Comparison of ENCODE assay signal across 21 cellular contexts in the genomic region with DNA sequence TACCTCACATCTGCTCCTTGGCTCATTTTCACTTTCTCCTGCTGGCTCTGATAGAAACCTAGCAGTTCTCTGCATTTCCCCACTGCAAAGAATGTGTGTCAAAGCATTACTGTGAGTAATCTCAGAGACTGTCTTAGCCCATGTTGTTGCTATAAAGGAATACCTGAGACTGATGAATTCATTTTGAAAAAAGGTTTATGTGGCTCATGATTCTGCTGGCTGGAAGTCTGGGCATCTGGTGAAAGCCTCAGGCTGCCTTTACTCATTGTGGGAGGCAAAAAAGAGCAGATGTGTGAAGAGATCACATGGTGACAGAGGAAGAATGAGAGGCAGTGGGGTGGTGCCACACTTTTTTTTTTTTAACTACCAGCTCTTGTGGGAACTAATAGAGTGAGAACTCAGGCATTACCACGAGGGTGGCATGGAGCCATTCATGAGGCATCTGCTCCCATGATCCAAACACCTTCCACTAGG.
DNase-seq lines count a peak whose midpoint lies in the region; ATAC-seq lines count a peak whose summit lies in the region.
"Had no signal": no experiment of that assay in that cellular context is flagged by ENCODE, and none has a peak within 500 bp of the region (broad histone marks: within the 10 kb centered on the region; RNA-seq: fewer than 3 reads in every experiment).

No MANE protein-coding gene starts in this region.

- H3K27me3 Mint-ChIP-seq in stimulated activated memory B cell treated with anti-CD40 and anti-IgM and Interleukin-4, amounts not matched to agents 10 μg/mL and 1 μg/mL and 100 μg/mL, for 72 hours, result no peaks in the 10 kb centered on the region
- H3K27me3 Mint-ChIP-seq: activated B cell treated with CpG ODN at 0.5 μM for 24 hours; activated naive CD8-positive, alpha-beta T cell treated with anti-CD3 and anti-CD28 coated beads, Interleukin-2, amount 50 U/mL, for 24 hours; central memory CD8-positive, alpha-beta T cell; T-helper 17 cell had no signal

- no peak overlapping the region for H3K27ac ChIP-seq in mesenchymal stem cell (ENCODE audit: low read length, poor library complexity, severe bottlenecking)
- H3K27ac ChIP-seq: esophagus muscularis mucosa, parathyroid adenoma, testis had no signal

- H3K9me3 Mint-ChIP-seq in stimulated activated memory B cell treated with anti-CD40 and anti-IgM and Interleukin-4, amounts not matched to agents 10 μg/mL and 1 μg/mL and 100 μg/mL, for 72 hours, result peaks cover 6% of the 10 kb centered on the region
- H3K9me3 Mint-ChIP-seq: activated naive CD8-positive, alpha-beta T cell treated with anti-CD3 and anti-CD28 coated beads, Interleukin-2, amount 50 U/mL, for 24 hours had no signal

- H4K8ac ChIP-seq in mesenchymal stem cell (ENCODE audit: low read length), result no peak overlapping the region

- H3K23ac ChIP-seq in mesenchymal stem cell (ENCODE audit: low read length in 2 of 2), result no peak overlapping the region

- H3K4ac ChIP-seq in mesenchymal stem cell (ENCODE audit: low read depth in 1 of 2, low read length in 2 of 2), result no peak overlapping the region

- no peak overlapping the region for H2AK5ac ChIP-seq in mesenchymal stem cell (ENCODE audit: low read length, severe bottlenecking)

- H3K14ac ChIP-seq in mesenchymal stem cell (ENCODE audit: low read length in 2 of 2), result no peak overlapping the region

- no peak overlapping the region for H3K18ac ChIP-seq in mesenchymal stem cell (ENCODE audit: low read depth in 1 of 2, low read length in 2 of 2)

- no peak overlapping the region for H2BK5ac ChIP-seq in mesenchymal stem cell (ENCODE audit: low read depth, low read length, poor library complexity, severe bottlenecking)

- no peak overlapping the region for H3K4me3 ChIP-seq in mesenchymal stem cell (ENCODE audit: insufficient read depth in 1 of 2, low read depth in 1 of 2, low read length in 2 of 2)
- H3K4me3 ChIP-seq: esophagus muscularis mucosa, lung, testis had no signal

- H3K36me3 ChIP-seq in mesenchymal stem cell (ENCODE audit: control insufficient read depth in 1 of 2, insufficient read depth in 2 of 2, low read depth in 1 of 2, low read length in 2 of 2), result no peaks in the 10 kb centered on the region
- H3K36me3 ChIP-seq: BE2C, esophagus muscularis mucosa had no signal

- no peaks in the 10 kb centered on the region for H3K4me1 ChIP-seq in mesenchymal stem cell (ENCODE audit: control insufficient read depth, insufficient read depth, low read depth, low read length)
- H3K4me1 ChIP-seq: BE2C, esophagus muscularis mucosa, parathyroid adenoma, testis had no signal

- H3K36me3 Mint-ChIP-seq in stimulated activated memory B cell treated with anti-CD40 and anti-IgM and Interleukin-4, amounts not matched to agents 10 μg/mL and 1 μg/mL and 100 μg/mL, for 72 hours, result no peaks in the 10 kb centered on the region

- H3K27me3 ChIP-seq in mesenchymal stem cell (ENCODE audit: control insufficient read depth in 1 of 2, insufficient read depth in 1 of 2, low read length in 2 of 2), result no peaks in the 10 kb centered on the region
- H3K27me3 ChIP-seq: BE2C, esophagus muscularis mucosa, testis had no signal

- H2BK15ac ChIP-seq in mesenchymal stem cell (ENCODE audit: low read depth, poor library complexity, severe bottlenecking), result no peak overlapping the region

- H2BK120ac ChIP-seq in mesenchymal stem cell (ENCODE audit: low read depth, low read length), result no peak overlapping the region

- no peaks in the 10 kb centered on the region for H3K4me1 Mint-ChIP-seq in stimulated activated memory B cell treated with anti-CD40 and anti-IgM and Interleukin-4, amounts not matched to agents 10 μg/mL and 1 μg/mL and 100 μg/mL, for 72 hours
- H3K4me1 Mint-ChIP-seq: activated B cell treated with CpG ODN at 0.5 μM for 24 hours; activated naive CD8-positive, alpha-beta T cell treated with anti-CD3 and anti-CD28 coated beads, Interleukin-2, amount 50 U/mL, for 24 hours; central memory CD8-positive, alpha-beta T cell; T-helper 17 cell had no signal

- H3K4me3 Mint-ChIP-seq in stimulated activated memory B cell treated with anti-CD40 and anti-IgM and Interleukin-4, amounts not matched to agents 10 μg/mL and 1 μg/mL and 100 μg/mL, for 72 hours, result no peak overlapping the region
- H3K4me3 Mint-ChIP-seq: activated B cell treated with CpG ODN at 0.5 μM for 24 hours; activated naive CD8-positive, alpha-beta T cell treated with anti-CD3 and anti-CD28 coated beads, Interleukin-2, amount 50 U/mL, for 24 hours; central memory CD8-positive, alpha-beta T cell; T-helper 17 cell had no signal

- WGBS in mesenchymal stem cell, result 48% methylated on average over 1 of the region's 1 CpG

- no peak overlapping the region for H3K9ac ChIP-seq in mesenchymal stem cell (ENCODE audit: low read length)
- H3K9ac ChIP-seq: parathyroid adenoma had no signal

- DNase-seq in NCI-H446 treated with DMSO at 0.1 percent for 48 hours (lab: John Stamatoyannopoulos, UW) (peak; percentile 78), pons (ENCODE audit: low spot score) (peak; percentile 27), kidney glomerular epithelial cell (lab: John Stamatoyannopoulos, UW) (no peak), mesenchymal stem cell (no peak)
- DNase-seq: activated B cell treated with CpG ODN at 0.5 μM for 24 hours; activated CD8-positive, alpha-beta memory T cell treated with anti-CD3 and anti-CD28 coated beads for 24 hours; activated naive CD8-positive, alpha-beta T cell treated with anti-CD3 and anti-CD28 coated beads, Interleukin-2, amount 50 U/mL, for 24 hours; BE2C; glutamatergic neuron; NCI-H146; SIG-M5; stimulated activated CD4-positive, alpha-beta T cell treated with anti-CD3 and anti-CD28 coated beads, Interleukin-4, amount 100 ng/mL, for 24 hours; T-helper 17 cell; testis had no signal

- no peaks in the 10 kb centered on the region for H3K79me1 ChIP-seq in mesenchymal stem cell (replicated peaks; ENCODE audit: low read length, poor library complexity, severe bottlenecking)

- ATAC-seq in GM19463 (IDR thresholded peaks at IDR 0.05; ENCODE audit: unreplicated experiment), result peak; percentile 84
- peak; percentile 75 for ATAC-seq in HG02642 (IDR thresholded peaks at IDR 0.05; ENCODE audit: poor library complexity, unreplicated experiment)
- no peak for ATAC-seq in stimulated activated memory B cell treated with anti-CD40 and anti-IgM and Interleukin-4, amounts not matched to agents 10 μg/mL and 1 μg/mL and 100 μg/mL, for 72 hours
- ATAC-seq: activated naive CD8-positive, alpha-beta T cell treated with anti-CD3 and anti-CD28 coated beads, Interleukin-2, amount 50 U/mL, for 24 hours; T-helper 17 cell had no signal

- H2BK12ac ChIP-seq in mesenchymal stem cell (ENCODE audit: low read length in 2 of 2), result no peak overlapping the region

- H3K9me3 ChIP-seq in mesenchymal stem cell (ENCODE audit: control insufficient read depth, low read length), result no peaks in the 10 kb centered on the region
- H3K9me3 ChIP-seq: BE2C, testis had no signal

- H4K91ac ChIP-seq in mesenchymal stem cell (ENCODE audit: low read length), result no peak overlapping the region

- no peak overlapping the region for H3K4me2 ChIP-seq in mesenchymal stem cell (ENCODE audit: low read length, poor library complexity, severe bottlenecking)

- H3K27ac Mint-ChIP-seq in stimulated activated memory B cell treated with anti-CD40 and anti-IgM and Interleukin-4, amounts not matched to agents 10 μg/mL and 1 μg/mL and 100 μg/mL, for 72 hours, result no peak overlapping the region
- H3K27ac Mint-ChIP-seq: activated B cell treated with CpG ODN at 0.5 μM for 24 hours; activated naive CD8-positive, alpha-beta T cell treated with anti-CD3 and anti-CD28 coated beads, Interleukin-2, amount 50 U/mL, for 24 hours; T-helper 17 cell had no signal

- H2AFZ ChIP-seq in mesenchymal stem cell (ENCODE audit: low read depth, low read length), result no peak overlapping the region
- H2AFZ ChIP-seq: parathyroid adenoma had no signal

Comparison
In these comparisons a context has a peak if more than half of its experiments do, and no peak if none do; other contexts are left out.
1. DNase-seq: peak in NCI-H446 treated with DMSO at 0.1 percent for 48 hours (single experiment) and pons (single experiment); none in kidney glomerular epithelial cell (single experiment) and mesenchymal stem cell (single experiment).